In the genomic region with DNA sequence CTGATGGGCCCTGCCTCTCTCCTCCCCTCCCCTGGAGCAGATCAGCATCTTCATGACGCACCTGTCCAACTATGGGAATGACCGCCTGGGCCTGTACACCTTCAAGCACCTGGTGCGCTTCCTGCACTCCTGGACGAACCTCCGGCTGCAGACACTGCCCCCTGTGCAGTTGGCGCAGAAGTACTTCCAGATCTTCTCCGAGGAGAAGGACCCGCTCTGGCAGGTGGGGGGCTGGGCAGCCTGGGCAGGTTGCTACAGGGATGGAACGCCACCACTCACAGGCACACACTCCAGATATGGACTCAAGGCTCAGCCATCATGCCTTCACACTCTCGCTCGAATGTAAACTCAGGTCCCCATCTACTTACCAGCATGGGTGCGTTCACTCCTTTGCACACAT, we compare ENCODE assay signal across 22 cellular contexts. TPM values are rescaled to one million over a fixed set of nuclear protein-coding genes. Genes with fewer than 3 reads are reported as not detected.
A peak's percentile ranks its signal among the peaks of the same experiment; 100 is the strongest.
DNase-seq lines count a peak whose midpoint lies in the region; ATAC-seq and TF ChIP-seq lines count a peak whose summit lies in the region.
"Had no signal": no experiment of that assay in that cellular context is flagged by ENCODE, and none has a peak within 500 bp of the region (broad histone marks: within the 10 kb centered on the region; RNA-seq: fewer than 3 reads in every experiment).

No MANE protein-coding gene starts in this region.

- H3K9me2 ChIP-seq in SK-N-SH, result no peaks in the 10 kb centered on the region

- H3K36me3 Mint-ChIP-seq in endothelial cell (ENCODE audit: low read depth, unreplicated experiment), result peaks cover 60% of the 10 kb centered on the region
- H3K36me3 Mint-ChIP-seq: immature natural killer cell had no signal

- peak overlapping the region; percentile 71 for H3K4me3 Mint-ChIP-seq in endothelial cell (ENCODE audit: unreplicated experiment)
- H3K4me3 Mint-ChIP-seq: activated naive CD4-positive, alpha-beta T cell treated with anti-CD3 and anti-CD28 coated beads for 36 hours; activated T-cell treated with anti-CD3 and anti-CD28 coated beads, Interleukin-2, amount 50 U/mL, for 4 hours; immature natural killer cell; nephron progenitor cell; T-helper 17 cell had no signal

- H3K4me1 ChIP-seq in SK-N-SH (ENCODE audit: control insufficient read depth in 1 of 2, insufficient read depth in 2 of 2, low read depth in 1 of 2, low read length in 1 of 2), result peaks cover 4 to 15% of the 10 kb centered on the region in 2 experiments; a peak in 3 of 4 replicates
- peaks cover 21% of the 10 kb centered on the region for H3K4me1 ChIP-seq in muscle layer of colon (ENCODE audit: insufficient read depth, low read length)
- H3K4me1 ChIP-seq in tibial artery, result peaks cover 0 to 39% (median 20%) of the 10 kb centered on the region in 4 donors

- H3K4me3 ChIP-seq in SK-N-SH (ENCODE audit: low read depth in 2 of 2, low read length in 1 of 2) (no peak overlapping the region), muscle layer of colon (ENCODE audit: low read depth in 1 of 2, low read length in 2 of 2) (no peak overlapping the region), tibial artery (no peak overlapping the region)
- H3K4me3 ChIP-seq: mucosa of descending colon had no signal

- H2AFZ ChIP-seq in SK-N-SH (ENCODE audit: low read depth), result no peak overlapping the region

- POLR2A ChIA-PET in SK-N-SH (lab: Yijun Ruan, JAX), result no interaction called here

- no peak for TF ChIP-seq CTCF in SK-N-SH (IDR thresholded peaks at IDR 0.05)
- no peak for TF ChIP-seq CTCF in endothelial cell (IDR thresholded peaks at IDR 0.05; ENCODE audit: unreplicated experiment)
- no peak for TF ChIP-seq CTCF in tibial artery (IDR thresholded peaks at IDR 0.05)

- H3K9ac ChIP-seq in SK-N-SH (no peak overlapping the region), muscle layer of colon (ENCODE audit: low read length) (no peak overlapping the region)

- H3K9me3 ChIP-seq in SK-N-SH, result no peaks in the 10 kb centered on the region
- no peaks in the 10 kb centered on the region for H3K9me3 ChIP-seq in muscle layer of colon (ENCODE audit: low read length)
- no peaks in the 10 kb centered on the region for H3K9me3 ChIP-seq in tibial artery
- H3K9me3 ChIP-seq: mucosa of descending colon had no signal

- no peaks in the 10 kb centered on the region for H3K79me2 ChIP-seq in SK-N-SH (ENCODE audit: insufficient read depth)

- H3K4me1 Mint-ChIP-seq in endothelial cell (ENCODE audit: unreplicated experiment), result peaks cover 13% of the 10 kb centered on the region
- H3K4me1 Mint-ChIP-seq: immature natural killer cell, nephron progenitor cell, T-helper 17 cell had no signal

- ATAC-seq in SK-N-SH treated with all-trans-retinoic acid at 6 μM for 48 hours, result no peak
- ATAC-seq in HG02870 (IDR thresholded peaks at IDR 0.05; ENCODE audit: unreplicated experiment), result no peak
- ATAC-seq: activated T-cell treated with anti-CD3 and anti-CD28 coated beads, Interleukin-2, amount 50 U/mL, for 4 hours; mucosa of descending colon; T-helper 17 cell had no signal

- no peaks in the 10 kb centered on the region for H4K20me1 ChIP-seq in SK-N-SH (ENCODE audit: insufficient read depth)

- H3K9me3 Mint-ChIP-seq in endothelial cell (ENCODE audit: unreplicated experiment), result no peaks in the 10 kb centered on the region
- H3K9me3 Mint-ChIP-seq: activated naive CD4-positive, alpha-beta T cell treated with anti-CD3 and anti-CD28 coated beads for 36 hours; activated T-cell treated with anti-CD3 and anti-CD28 coated beads, Interleukin-2, amount 50 U/mL, for 4 hours; immature natural killer cell; nephron progenitor cell had no signal

- TF ChIP-seq RAD21 in SK-N-SH (IDR thresholded peaks at IDR 0.05; ENCODE audit: low read length), result no peak

- CTCF ChIA-PET in SK-N-SH (lab: Yijun Ruan, JAX), result interaction anchor here (0.7 to 1.6 kb wide), 3 partner anchors 17 to 80 kb away, joined by 3 to 8 read pairs (median 3); no protein-coding TSS in a partner anchor

- H3K27ac ChIP-seq in SK-N-SH (ENCODE audit: low read depth in 2 of 2, low read length in 1 of 2) (peak overlapping the region in 1 of 2 experiments; percentile 87; a peak in 1 of 4 replicates), muscle layer of colon (ENCODE audit: low read depth, low read length) (peak overlapping the region; percentile 41), tibial artery (peak overlapping the region; percentile 69 to 75)

- intact Hi-C loops in tibial artery (cut with DNase I; ENCODE audit: low total_unique reads), result loop anchor here (5.0 kb wide), 1 partner anchor 83 kb away; no protein-coding TSS in a partner anchor

- peaks cover 63% of the 10 kb centered on the region in 2 experiments for H3K36me3 ChIP-seq in SK-N-SH (replicated peaks in 1 of 2; ENCODE audit: control insufficient read depth in 1 of 2, insufficient read depth in 2 of 2, low read length in 1 of 2)
- H3K36me3 ChIP-seq in muscle layer of colon (ENCODE audit: insufficient read depth, low read length), result peaks cover 64% of the 10 kb centered on the region
- H3K36me3 ChIP-seq in tibial artery, result peaks cover 62 to 93% (median 70%) of the 10 kb centered on the region in 3 donors

- DNase-seq in SK-N-SH (no peak), endothelial cell (ENCODE audit: low spot score) (no peak), tibial artery (no peak), NCI-H1694 (lab: John Stamatoyannopoulos, UW) (no peak), NCI-H1417 (lab: John Stamatoyannopoulos, UW) (no peak)
- DNase-seq: activated CD4-positive, alpha-beta T cell treated with anti-CD3 and anti-CD28 coated beads for 48 hours; activated naive CD4-positive, alpha-beta T cell treated with anti-CD3 and anti-CD28 coated beads for 36 hours; activated T-cell treated with anti-CD3 and anti-CD28 coated beads, Interleukin-2, amount 50 U/mL, for 4 hours; AML-193; amygdala; DND-41; hippocampal formation; immature natural killer cell; NCI-H187 treated with DMSO at 0.1 percent for 48 hours; NCI-H526; nephron progenitor cell; stimulated activated CD8-positive, alpha-beta memory T cell treated with anti-CD3 and anti-CD28 coated beads, Interleukin-4, amount 100 ng/mL, for 48 hours; T-helper 17 cell had no signal

- no peaks in the 10 kb centered on the region for H3K27me3 ChIP-seq in SK-N-SH (ENCODE audit: insufficient read depth)
- no peaks in the 10 kb centered on the region for H3K27me3 ChIP-seq in muscle layer of colon (ENCODE audit: control insufficient read depth in 1 of 2, insufficient read depth in 2 of 2, low read length in 2 of 2)
- no peaks in the 10 kb centered on the region for H3K27me3 ChIP-seq in tibial artery

- TF ChIP-seq EP300 in SK-N-SH (IDR thresholded peaks at IDR 0.05; ENCODE audit: borderline replicate concordance in 1 of 2, low read depth in 1 of 2, low read length in 1 of 2), result no peak

- peaks cover 12% of the 10 kb centered on the region for H3K27me3 Mint-ChIP-seq in endothelial cell (ENCODE audit: unreplicated experiment)
- H3K27me3 Mint-ChIP-seq: T-helper 17 cell had no signal

- H3F3A ChIP-seq in SK-N-SH (replicated peaks; ENCODE audit: insufficient read depth), result peaks cover 24% of the 10 kb centered on the region

- H3K27ac Mint-ChIP-seq in endothelial cell (ENCODE audit: unreplicated experiment), result no peak overlapping the region
- H3K27ac Mint-ChIP-seq: activated naive CD4-positive, alpha-beta T cell treated with anti-CD3 and anti-CD28 coated beads for 36 hours; immature natural killer cell; nephron progenitor cell; T-helper 17 cell had no signal

- peak overlapping the region; percentile 75; the same call in 1 of the 2 replicates for H3K4me2 ChIP-seq in SK-N-SH

- 98% methylated on average over 5 of the region's 12 CpGs for WGBS in SK-N-SH (ENCODE audit: low lambda C conversion rate)

TF ChIP-seq in SK-N-SH, 30 proteins besides CTCF, POLR2A, EP300 and RAD21 (continues in another document):
- TF ChIP-seq USF2 (IDR thresholded peaks at IDR 0.05; ENCODE audit: borderline replicate concordance, low read depth, low read length) (no peak), IRF3 (IDR thresholded peaks at IDR 0.05; ENCODE audit: low read depth, low read length) (no peak)

TF ChIP-seq in SK-N-SH treated with all-trans-retinoic acid at 6 μM for 48 hours, 23 proteins besides CTCF, POLR2A, EP300 and RAD21:
- TF ChIP-seq OSR1 (CRISPR knock-in tag; IDR thresholded peaks at IDR 0.05), result no peak
- TF ChIP-seq, protein P1, sequence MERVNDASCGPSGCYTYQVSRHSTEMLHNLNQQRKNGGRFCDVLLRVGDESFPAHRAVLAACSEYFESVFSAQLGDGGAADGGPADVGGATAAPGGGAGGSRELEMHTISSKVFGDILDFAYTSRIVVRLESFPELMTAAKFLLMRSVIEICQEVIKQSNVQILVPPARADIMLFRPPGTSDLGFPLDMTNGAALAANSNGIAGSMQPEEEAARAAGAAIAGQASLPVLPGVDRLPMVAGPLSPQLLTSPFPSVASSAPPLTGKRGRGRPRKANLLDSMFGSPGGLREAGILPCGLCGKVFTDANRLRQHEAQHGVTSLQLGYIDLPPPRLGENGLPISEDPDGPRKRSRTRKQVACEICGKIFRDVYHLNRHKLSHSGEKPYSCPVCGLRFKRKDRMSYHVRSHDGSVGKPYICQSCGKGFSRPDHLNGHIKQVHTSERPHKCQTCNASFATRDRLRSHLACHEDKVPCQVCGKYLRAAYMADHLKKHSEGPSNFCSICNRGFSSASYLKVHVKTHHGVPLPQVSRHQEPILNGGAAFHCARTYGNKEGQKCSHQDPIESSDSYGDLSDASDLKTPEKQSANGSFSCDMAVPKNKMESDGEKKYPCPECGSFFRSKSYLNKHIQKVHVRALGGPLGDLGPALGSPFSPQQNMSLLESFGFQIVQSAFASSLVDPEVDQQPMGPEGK (CRISPR knock-in tag; IDR thresholded peaks at IDR 0.05; ENCODE audit: borderline replicate concordance), result no peak
- TF ChIP-seq CSDC2 (CRISPR knock-in tag; IDR thresholded peaks at IDR 0.05), result no peak
- no peak for TF ChIP-seq TOX (CRISPR knock-in tag; IDR thresholded peaks at IDR 0.05; ENCODE audit: borderline replicate concordance)

RNA-seq across cellular contexts. Expression of gene NDST1, which starts 32.1 kb away (rescaled TPM):
- polyA plus RNA-seq in SK-N-SH (2012; rRNA removed), result 29.2 and 33.8 TPM in 2 replicates
- polyA plus RNA-seq in SK-N-SH (2012; cell fraction: cytosol; rRNA removed), result 13.8 and 22.5 TPM in 2 replicates
- 32.7 and 39.0 TPM in 2 replicates for polyA plus RNA-seq in SK-N-SH (2012; cell fraction: nucleus; rRNA removed)
- 178 TPM for total RNA-seq in endothelial cell (ENCODE audit: unreplicated experiment)
